ENCODE assay signal across 21 cellular contexts in the genomic region with DNA sequence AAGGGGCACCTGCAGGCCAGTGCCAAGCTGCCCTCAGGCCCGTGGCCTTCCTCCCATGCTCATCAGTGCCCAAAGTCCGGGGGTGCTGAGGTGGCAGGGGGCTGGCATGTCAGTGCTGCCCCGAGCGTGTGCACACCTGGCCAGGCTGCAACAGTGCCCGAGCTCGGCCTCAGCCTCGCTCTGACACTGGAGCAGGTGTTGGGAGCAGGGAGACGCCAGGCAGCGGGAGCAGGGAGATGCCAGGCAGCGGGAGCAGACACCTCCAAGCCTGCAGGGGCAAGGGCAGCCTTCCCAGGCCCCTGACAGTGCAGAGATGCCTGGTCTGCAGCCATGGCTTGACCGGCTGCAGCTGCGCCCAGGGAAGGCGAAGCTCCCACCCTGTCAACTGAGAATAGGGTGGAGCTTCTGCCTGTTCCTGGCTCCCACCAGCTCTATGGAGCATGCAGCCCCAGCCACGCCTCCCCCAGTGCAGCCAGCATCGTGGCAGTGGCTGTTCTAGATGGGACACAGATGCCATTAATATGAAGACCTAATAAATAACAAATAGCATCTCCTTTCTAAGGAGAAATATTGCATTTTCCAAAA.
DNase-seq lines count a peak whose midpoint lies in the region; ATAC-seq and TF ChIP-seq lines count a peak whose summit lies in the region.
"Had no signal": no experiment of that assay in that cellular context is flagged by ENCODE, and none has a peak within 500 bp of the region (broad histone marks: within the 10 kb centered on the region; RNA-seq: fewer than 3 reads in every experiment).

No MANE protein-coding gene starts in this region.

- H3K27me3 ChIP-seq in right cardiac atrium (ENCODE audit: control insufficient read depth, insufficient read depth) (no peaks in the 10 kb centered on the region), mesenchymal stem cell (ENCODE audit: control insufficient read depth in 1 of 2, insufficient read depth in 1 of 2, low read length in 2 of 2) (no peaks in the 10 kb centered on the region), upper lobe of right lung (no peaks in the 10 kb centered on the region), colonic mucosa (no peaks in the 10 kb centered on the region)
- H3K27me3 ChIP-seq: sigmoid colon, SJSA1, tibial nerve had no signal

- peak overlapping the region; percentile 19 for H4K8ac ChIP-seq in mesenchymal stem cell (ENCODE audit: low read length)

- no peak overlapping the region for H2BK120ac ChIP-seq in mesenchymal stem cell (ENCODE audit: low read depth, low read length)

- ATAC-seq in right cardiac atrium (peak; percentile 13 to 36), Right ventricle myocardium superior (ENCODE audit: poor library complexity) (no peak), esophagus mucosa (peak; percentile 18), upper lobe of right lung (peak; percentile 49)
- ATAC-seq: left colon had no signal

- no peaks in the 10 kb centered on the region for H3K9me3 ChIP-seq in right cardiac atrium (ENCODE audit: control insufficient read depth, low read length)
- no peaks in the 10 kb centered on the region for H3K9me3 ChIP-seq in mesenchymal stem cell (ENCODE audit: control insufficient read depth, low read length)
- H3K9me3 ChIP-seq in upper lobe of right lung: no peaks in the 10 kb centered on the region
- no peaks in the 10 kb centered on the region for H3K9me3 ChIP-seq in colonic mucosa
- H3K9me3 ChIP-seq: sigmoid colon, SJSA1, tibial nerve had no signal

- H2BK5ac ChIP-seq in mesenchymal stem cell (ENCODE audit: low read depth, low read length, poor library complexity, severe bottlenecking): no peak overlapping the region

- 84% methylated on average over 15 of the region's 15 CpGs for WGBS in right cardiac atrium
- WGBS in mesenchymal stem cell: 95% methylated on average over 13 of the region's 15 CpGs

- H2AK5ac ChIP-seq in mesenchymal stem cell (ENCODE audit: low read length, severe bottlenecking): no peak overlapping the region

- DNase-seq in right cardiac atrium (peak in 1 of 3 donors; percentile 38), Right ventricle myocardium superior (no peak), mesenchymal stem cell (no peak), upper lobe of right lung (no peak), T1000 (lab: John Stamatoyannopoulos, UW) (no peak), colonic mucosa (no peak), DMS 273 (lab: John Stamatoyannopoulos, UW; ENCODE audit: unreplicated experiment) (no peak)
- DNase-seq: Karpas-422; left colon; natural killer cell; NCI-H187 treated with DMSO at 0.1 percent for 48 hours; sigmoid colon; stimulated activated naive CD8-positive, alpha-beta T cell treated with anti-CD3 and anti-CD28 coated beads, Interleukin-15, Interleukin-2, amounts not matched to agents 100 U/mL and 50 U/mL, for 24 hours had no signal

- no peak overlapping the region for H2BK15ac ChIP-seq in mesenchymal stem cell (ENCODE audit: low read depth, poor library complexity, severe bottlenecking)

- H4K91ac ChIP-seq in mesenchymal stem cell (ENCODE audit: low read length): peak overlapping the region; percentile 18

- intact Hi-C loops in right cardiac atrium (cut with DNase I) (no loop called here), Right ventricle myocardium superior (cut with DNase I) (no loop called here), upper lobe of right lung (cut with DNase I) (no loop called here), colonic mucosa (cut with DNase I) (no loop called here)

- peak overlapping the region in 1 of 2 experiments; percentile 33 for H3K18ac ChIP-seq in mesenchymal stem cell (ENCODE audit: low read depth in 1 of 2, low read length in 2 of 2)

- H2AFZ ChIP-seq in mesenchymal stem cell (ENCODE audit: low read depth, low read length): no peak overlapping the region
- H2AFZ ChIP-seq: parathyroid adenoma had no signal

- H3K14ac ChIP-seq in mesenchymal stem cell (ENCODE audit: low read length in 2 of 2): no peak overlapping the region

- H3K27ac ChIP-seq in right cardiac atrium (ENCODE audit: low read length) (no peak overlapping the region), mesenchymal stem cell (ENCODE audit: low read length, poor library complexity, severe bottlenecking) (no peak overlapping the region), upper lobe of right lung (no peak overlapping the region), colonic mucosa (no peak overlapping the region)
- H3K27ac ChIP-seq: C4-2B, HL-60, parathyroid adenoma, sigmoid colon, SJSA1, tibial nerve, VCaP had no signal

- TF ChIP-seq CTCF in upper lobe of right lung (IDR thresholded peaks at IDR 0.05): no peak
- TF ChIP-seq CTCF in colonic mucosa (IDR thresholded peaks at IDR 0.05): no peak

- H2BK12ac ChIP-seq in mesenchymal stem cell (ENCODE audit: low read length in 2 of 2): no peak overlapping the region

- no peak overlapping the region for H3K4me3 ChIP-seq in right cardiac atrium (ENCODE audit: low read length)
- no peak overlapping the region for H3K4me3 ChIP-seq in mesenchymal stem cell (ENCODE audit: insufficient read depth in 1 of 2, low read depth in 1 of 2, low read length in 2 of 2)
- no peak overlapping the region for H3K4me3 ChIP-seq in upper lobe of right lung
- no peak overlapping the region for H3K4me3 ChIP-seq in colonic mucosa
- H3K4me3 ChIP-seq: GM12878, sigmoid colon, SJSA1, tibial nerve had no signal

- H3K79me1 ChIP-seq in mesenchymal stem cell (replicated peaks; ENCODE audit: low read length, poor library complexity, severe bottlenecking): peaks cover 2% of the 10 kb centered on the region

- H3K4me2 ChIP-seq in mesenchymal stem cell (ENCODE audit: low read length, poor library complexity, severe bottlenecking): no peak overlapping the region

- H3K36me3 ChIP-seq in mesenchymal stem cell (ENCODE audit: control insufficient read depth in 1 of 2, insufficient read depth in 2 of 2, low read depth in 1 of 2, low read length in 2 of 2): peaks cover 0 to 10% of the 10 kb centered on the region in 2 experiments
- no peaks in the 10 kb centered on the region for H3K36me3 ChIP-seq in upper lobe of right lung
- no peaks in the 10 kb centered on the region for H3K36me3 ChIP-seq in colonic mucosa
- H3K36me3 ChIP-seq: sigmoid colon, SJSA1, tibial nerve had no signal

- no peaks in the 10 kb centered on the region for H3K4me1 ChIP-seq in right cardiac atrium (ENCODE audit: control insufficient read depth, insufficient read depth, low read length)
- H3K4me1 ChIP-seq in mesenchymal stem cell (ENCODE audit: control insufficient read depth, insufficient read depth, low read depth, low read length): peaks cover 12% of the 10 kb centered on the region
- H3K4me1 ChIP-seq in upper lobe of right lung: no peaks in the 10 kb centered on the region
- H3K4me1 ChIP-seq in colonic mucosa: no peaks in the 10 kb centered on the region
- H3K4me1 ChIP-seq: parathyroid adenoma, sigmoid colon had no signal

- peak overlapping the region in 1 of 2 experiments; percentile 64 for H3K4ac ChIP-seq in mesenchymal stem cell (ENCODE audit: low read depth in 1 of 2, low read length in 2 of 2)

- H3K9ac ChIP-seq in mesenchymal stem cell (ENCODE audit: low read length): no peak overlapping the region
- H3K9ac ChIP-seq in colonic mucosa (ENCODE audit: low read depth in 2 of 2, low read length in 2 of 2): no peak overlapping the region
- H3K9ac ChIP-seq: parathyroid adenoma had no signal

- no peak overlapping the region for H3K23ac ChIP-seq in mesenchymal stem cell (ENCODE audit: low read length in 2 of 2)
